ENCODE assay signal across 15 cellular contexts in the genomic region with DNA sequence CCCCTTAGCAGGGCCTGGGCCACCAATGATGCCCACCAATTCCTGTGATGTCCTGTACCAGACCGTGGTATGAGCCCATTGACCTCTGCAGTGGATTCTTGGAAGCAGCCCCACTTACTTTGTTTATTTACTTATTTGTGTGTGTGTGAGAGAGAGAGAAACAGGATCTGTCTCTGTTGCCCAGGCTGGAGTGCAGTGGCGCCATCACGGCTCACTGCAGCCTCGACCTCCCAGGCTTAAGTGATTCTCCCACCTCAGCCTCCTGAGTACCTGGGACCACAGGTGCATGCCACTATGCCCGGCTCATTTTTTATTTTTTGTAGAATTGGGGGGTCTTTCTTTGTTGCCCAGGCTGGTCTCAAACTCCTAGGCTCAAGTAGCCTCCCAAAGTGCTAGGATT. TPM values are rescaled to one million over a fixed set of nuclear protein-coding genes. Genes with fewer than 3 reads are reported as not detected.
A peak's percentile ranks its signal among the peaks of the same experiment; 100 is the strongest.
DNase-seq lines count a peak whose midpoint lies in the region; ATAC-seq, FAIRE-seq and TF ChIP-seq lines count a peak whose summit lies in the region.
"Had no signal": no experiment of that assay in that cellular context is flagged by ENCODE, and none has a peak within 500 bp of the region (broad histone marks: within the 10 kb centered on the region; RNA-seq: fewer than 3 reads in every experiment).

No MANE protein-coding gene starts in this region.

- no peak overlapping the region for H2BK15ac ChIP-seq in mesenchymal stem cell (ENCODE audit: low read depth, poor library complexity, severe bottlenecking)

- H3K79me1 ChIP-seq in mesenchymal stem cell (replicated peaks; ENCODE audit: low read length, poor library complexity, severe bottlenecking) = peaks cover 17% of the 10 kb centered on the region

- H3K4me1 Mint-ChIP-seq in HFFc6 (ENCODE audit: low read depth) (peaks cover 39% of the 10 kb centered on the region), chondrocyte (ENCODE audit: low read depth) (peaks cover 37% of the 10 kb centered on the region)
- H3K4me1 Mint-ChIP-seq in stimulated activated effector memory CD8-positive, alpha-beta T cell treated with anti-CD3 and anti-CD28 coated beads, Interleukin-12 subunit alpha, Interleukin-12 subunit beta, amount 100 ng/mL, for 72 hours = peaks cover 64% of the 10 kb centered on the region

- H2BK5ac ChIP-seq in mesenchymal stem cell (ENCODE audit: low read depth, low read length, poor library complexity, severe bottlenecking) = no peak overlapping the region

- H3K14ac ChIP-seq in mesenchymal stem cell (ENCODE audit: low read length in 2 of 2) = no peak overlapping the region

- H3K9me3 ChIP-seq in mesenchymal stem cell (ENCODE audit: control insufficient read depth, low read length) = no peaks in the 10 kb centered on the region

- no peak overlapping the region for H3K9ac ChIP-seq in mesenchymal stem cell (ENCODE audit: low read length)

- no peak overlapping the region for H2BK120ac ChIP-seq in mesenchymal stem cell (ENCODE audit: low read depth, low read length)

- no peak overlapping the region for H3K23ac ChIP-seq in mesenchymal stem cell (ENCODE audit: low read length in 2 of 2)

- H4K8ac ChIP-seq in mesenchymal stem cell (ENCODE audit: low read length) = no peak overlapping the region

- TF ChIP-seq POLR2A in GM12891 (IDR thresholded peaks at IDR 0.05; ENCODE audit: low read depth, low read length) = no peak

- H3K27me3 Mint-ChIP-seq in HFFc6 (ENCODE audit: insufficient read depth) (no peaks in the 10 kb centered on the region; the same call in none of the 2 replicates), chondrocyte (ENCODE audit: low read depth) (no peaks in the 10 kb centered on the region)

- H3K4me3 Mint-ChIP-seq in HFFc6 (peak overlapping the region; percentile 77), chondrocyte (ENCODE audit: unreplicated experiment) (peak overlapping the region; percentile 33)
- H3K4me3 Mint-ChIP-seq in stimulated activated effector memory CD8-positive, alpha-beta T cell treated with anti-CD3 and anti-CD28 coated beads, Interleukin-12 subunit alpha, Interleukin-12 subunit beta, amount 100 ng/mL, for 72 hours = no peak overlapping the region

- peak overlapping the region in 1 of 2 experiments; percentile 49 for H3K4ac ChIP-seq in mesenchymal stem cell (ENCODE audit: low read depth in 1 of 2, low read length in 2 of 2)

- no peak for TF ChIP-seq CTCF in HFFc6 (IDR thresholded peaks at IDR 0.05)
- TF ChIP-seq CTCF in chondrocyte (IDR thresholded peaks at IDR 0.05) = no peak

- FAIRE-seq in GM12891 (lab: Jason Lieb, UNC) = no peak
- FAIRE-seq: colon, GM12892 had no signal

- H3K27me3 ChIP-seq in mesenchymal stem cell (ENCODE audit: control insufficient read depth in 1 of 2, insufficient read depth in 1 of 2, low read length in 2 of 2) = no peaks in the 10 kb centered on the region

- H2AK5ac ChIP-seq in mesenchymal stem cell (ENCODE audit: low read length, severe bottlenecking) = peak overlapping the region; percentile 61

- WGBS in mesenchymal stem cell = 63% methylated on average over 5 of the region's 5 CpGs

- peak overlapping the region; percentile 1 to 58 for H3K18ac ChIP-seq in mesenchymal stem cell (ENCODE audit: low read depth in 1 of 2, low read length in 2 of 2)

- ATAC-seq in stimulated activated effector memory CD8-positive, alpha-beta T cell treated with anti-CD3 and anti-CD28 coated beads, Interleukin-12 subunit alpha, Interleukin-12 subunit beta, amount 100 ng/mL, for 72 hours = no peak
- ATAC-seq in HG02588 (IDR thresholded peaks at IDR 0.05; ENCODE audit: unreplicated experiment) (no peak), GM19351 (IDR thresholded peaks at IDR 0.05; ENCODE audit: unreplicated experiment) (no peak), HG02852 (IDR thresholded peaks at IDR 0.05; ENCODE audit: unreplicated experiment) (no peak)

- H3K27ac ChIP-seq in mesenchymal stem cell (ENCODE audit: low read length, poor library complexity, severe bottlenecking) = peak overlapping the region; percentile 86
- H3K27ac ChIP-seq: epithelial cell of prostate had no signal

- peak overlapping the region; percentile 44 for H4K91ac ChIP-seq in mesenchymal stem cell (ENCODE audit: low read length)

- DNase-seq in HFFc6 (no peak), chondrocyte (ENCODE audit: low spot score) (no peak), mesenchymal stem cell (peak; percentile 54), GM12891 (ENCODE audit: insufficient read length, low spot score) (no peak)
- no peak for DNase-seq in stimulated activated effector memory CD8-positive, alpha-beta T cell treated with anti-CD3 and anti-CD28 coated beads, Interleukin-12 subunit alpha, Interleukin-12 subunit beta, amount 100 ng/mL, for 72 hours (ENCODE audit: low spot score in 2 of 2)
- DNase-seq: GF-D8, NCI-H2081, NCI-H510A, T-helper 2 cell had no signal

- H3K27ac Mint-ChIP-seq in HFFc6 (peak overlapping the region; percentile 97), chondrocyte (ENCODE audit: unreplicated experiment) (peak overlapping the region; percentile 94)
- peak overlapping the region; percentile 45 for H3K27ac Mint-ChIP-seq in stimulated activated effector memory CD8-positive, alpha-beta T cell treated with anti-CD3 and anti-CD28 coated beads, Interleukin-12 subunit alpha, Interleukin-12 subunit beta, amount 100 ng/mL, for 72 hours

- peaks cover 21% of the 10 kb centered on the region for H3K4me1 ChIP-seq in mesenchymal stem cell (ENCODE audit: control insufficient read depth, insufficient read depth, low read depth, low read length)

- H2BK12ac ChIP-seq in mesenchymal stem cell (ENCODE audit: low read length in 2 of 2) = peak overlapping the region in 1 of 2 experiments; percentile 56

- peaks cover 16% of the 10 kb centered on the region; the same call in 1 of the 2 replicates for H3K36me3 Mint-ChIP-seq in HFFc6 (ENCODE audit: low read depth)
- peaks cover 2% of the 10 kb centered on the region for H3K36me3 Mint-ChIP-seq in chondrocyte (ENCODE audit: low read depth)
- peaks cover 60% of the 10 kb centered on the region for H3K36me3 Mint-ChIP-seq in stimulated activated effector memory CD8-positive, alpha-beta T cell treated with anti-CD3 and anti-CD28 coated beads, Interleukin-12 subunit alpha, Interleukin-12 subunit beta, amount 100 ng/mL, for 72 hours

- H3K36me3 ChIP-seq in mesenchymal stem cell (ENCODE audit: control insufficient read depth in 1 of 2, insufficient read depth in 2 of 2, low read depth in 1 of 2, low read length in 2 of 2) = peaks cover 32 to 37% of the 10 kb centered on the region in 2 experiments

- H3K4me2 ChIP-seq in mesenchymal stem cell (ENCODE audit: low read length, poor library complexity, severe bottlenecking) = no peak overlapping the region

- no peak overlapping the region for H2AFZ ChIP-seq in mesenchymal stem cell (ENCODE audit: low read depth, low read length)

- H3K4me3 ChIP-seq in mesenchymal stem cell (ENCODE audit: insufficient read depth in 1 of 2, low read depth in 1 of 2, low read length in 2 of 2) = no peak overlapping the region

- H3K9me3 Mint-ChIP-seq in HFFc6 (no peaks in the 10 kb centered on the region), chondrocyte (ENCODE audit: low read depth) (no peaks in the 10 kb centered on the region)
- H3K9me3 Mint-ChIP-seq in stimulated activated effector memory CD8-positive, alpha-beta T cell treated with anti-CD3 and anti-CD28 coated beads, Interleukin-12 subunit alpha, Interleukin-12 subunit beta, amount 100 ng/mL, for 72 hours = no peaks in the 10 kb centered on the region

TF ChIP-seq in GM12891, 5 proteins besides CTCF, POLR2A, EP300 and RAD21:
- TF ChIP-seq SPI1 (IDR thresholded peaks at IDR 0.05; ENCODE audit: low read depth, low read length) = no peak
- TF ChIP-seq TAF1 (IDR thresholded peaks at IDR 0.05; ENCODE audit: low read depth, low read length) = no peak
- no peak for TF ChIP-seq POU2F2 (IDR thresholded peaks at IDR 0.05; ENCODE audit: low read depth, low read length)
- no peak for TF ChIP-seq PAX5 (IDR thresholded peaks at IDR 0.05; ENCODE audit: insufficient read depth, low read length, severe bottlenecking)
- TF ChIP-seq POLR2AphosphoS5 (IDR thresholded peaks at IDR 0.05; ENCODE audit: low read depth, low read length) = no peak

RNA-seq across cellular contexts. Expression of a gene that starts 13.0 kb away (rescaled TPM):
- total RNA-seq in HFFc6 (2021; fragmentation: NEBNext Ultra II Directional; extraction: Animal tissue kit (Norgen Biotek cat#: 25700)) = 10 to 100 TPM; 81.2 to 89.0 (median 83.4) TPM
- 90.8 to 98.1 TPM (median 94.6 TPM) in 3 replicates for total RNA-seq in chondrocyte
- 49.4 TPM for polyA plus RNA-seq in mesenchymal stem cell (2013, experiment 1 of 2)
- 51.6 TPM for polyA plus RNA-seq in mesenchymal stem cell (2013, experiment 2 of 2)
- polyA plus RNA-seq in GM12891 (2012; ENCODE audit: low read depth, missing spikeins) = 134 TPM

RNA-seq across cellular contexts. Expression of a gene that starts 13.3 kb away (rescaled TPM):
- 10 to 100 TPM in 5 of 6 experiments, 1 to 10 TPM in 1; 7.6 to 13.2 (median 12.2) TPM for total RNA-seq in HFFc6 (2021; fragmentation: NEBNext Ultra II Directional; extraction: Animal tissue kit (Norgen Biotek cat#: 25700))
- 7.8 to 9.5 TPM (median 8.2 TPM) in 3 replicates for total RNA-seq in chondrocyte
- 5.1 TPM for polyA plus RNA-seq in mesenchymal stem cell (2013, experiment 1 of 2)
- polyA plus RNA-seq in mesenchymal stem cell (2013, experiment 2 of 2) = 6.6 TPM
- 23.1 TPM for polyA plus RNA-seq in GM12891 (2012; ENCODE audit: low read depth, missing spikeins)

Comparison
In these comparisons a context has a peak if more than half of its experiments do, and no peak if none do; other contexts are left out.
1. H3K27ac Mint-ChIP-seq: peak in every context shown above with its lines; median percentile 97 in HFFc6; 94 in chondrocyte; 45 in stimulated activated effector memory CD8-positive, alpha-beta T cell treated with anti-CD3 and anti-CD28 coated beads, Interleukin-12 subunit alpha, Interleukin-12 subunit beta, amount 100 ng/mL, for 72 hours.